8 cellular contexts compared by ENCODE assay signal in the genomic region with DNA sequence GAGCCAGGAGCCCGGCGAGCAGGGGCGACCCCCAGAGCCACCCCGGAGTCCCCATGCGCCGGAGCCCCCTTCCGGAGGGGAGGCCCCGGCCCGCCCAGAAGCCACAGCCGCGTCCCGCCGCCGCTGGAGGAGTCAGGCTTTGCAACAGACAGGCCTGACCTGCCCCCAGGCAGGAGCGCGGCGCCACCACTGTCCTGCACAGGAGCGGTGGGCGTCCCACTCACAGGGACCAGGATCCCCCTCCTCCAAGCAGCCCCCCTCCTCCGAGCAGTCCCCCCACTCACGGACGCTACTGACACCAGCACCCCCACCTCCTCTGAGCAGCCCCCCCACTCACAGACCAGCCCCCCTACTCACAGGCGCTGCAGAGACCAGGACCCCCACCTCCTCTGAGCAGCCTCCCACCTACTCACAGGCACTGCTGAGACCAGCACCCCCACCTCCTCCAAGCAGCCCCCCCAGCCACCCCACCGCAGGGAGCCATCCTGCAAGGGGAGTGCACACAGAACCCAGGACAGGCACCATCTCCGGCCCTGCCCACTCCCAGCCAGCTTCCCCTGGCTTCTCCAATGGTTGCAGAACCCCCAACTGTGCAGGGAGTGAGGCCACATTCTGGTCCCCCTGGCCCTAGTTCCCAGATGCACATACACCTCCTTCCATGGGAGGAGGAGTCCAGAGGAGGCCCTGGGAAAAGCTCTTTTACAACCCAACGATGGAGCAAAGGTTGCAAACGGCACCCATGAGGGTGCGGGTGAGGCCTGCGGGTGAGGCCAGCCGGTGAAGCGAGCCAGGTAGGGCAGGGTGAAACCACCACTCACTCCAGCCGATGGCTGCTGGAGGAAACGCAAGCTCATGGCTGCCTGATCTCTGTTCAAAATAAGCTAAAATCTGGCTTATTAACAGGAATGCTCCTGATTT.
DNase-seq lines count a peak whose midpoint lies in the region; ATAC-seq and TF ChIP-seq lines count a peak whose summit lies in the region.

No MANE protein-coding gene starts in this region.

- TF ChIP-seq CTCF in GM12864 (IDR thresholded peaks at IDR 0.05; ENCODE audit: low read depth, low read length, missing control alignments) = no peak
- TF ChIP-seq CTCF in fibroblast of mammary gland (conservative IDR thresholded peaks at IDR 0.05; ENCODE audit: control insufficient read depth, insufficient read depth, low read depth, low read length) = no peak
- TF ChIP-seq CTCF in neutrophil (IDR thresholded peaks at IDR 0.05) = no peak

- no peaks in the 10 kb centered on the region for H3K27me3 ChIP-seq in neutrophil

- H3K36me3 ChIP-seq in neutrophil = peaks cover 8% of the 10 kb centered on the region

- no peaks in the 10 kb centered on the region for H3K9me3 ChIP-seq in neutrophil

- no peak for DNase-seq in GM12864 (ENCODE audit: low read depth)
- peak; percentile 67 for DNase-seq in activated CD4-positive, alpha-beta T cell treated with anti-CD3 and anti-CD28 coated beads for 48 hours
- DNase-seq in fibroblast of mammary gland (ENCODE audit: low read depth) = no peak
- DNase-seq in NCI-H2227 treated with DMSO at 0.1 percent for 48 hours (lab: John Stamatoyannopoulos, UW) = no peak

- H3K27ac ChIP-seq in neutrophil = peak overlapping the region; percentile 97

- ATAC-seq in HG03354 (IDR thresholded peaks at IDR 0.05; ENCODE audit: poor library complexity, severe bottlenecking, unreplicated experiment) (peak; percentile 47), GM18517 (IDR thresholded peaks at IDR 0.05; ENCODE audit: unreplicated experiment) (no peak), GM18858 (IDR thresholded peaks at IDR 0.05; ENCODE audit: unreplicated experiment) (no peak)

- H3K4me1 ChIP-seq in neutrophil (ENCODE audit: control insufficient read depth in 1 of 2, insufficient read depth in 1 of 2, low read depth in 1 of 2, low read length in 1 of 2) = peaks cover 54 to 58% of the 10 kb centered on the region in 2 experiments

- H3K4me3 ChIP-seq in GM12864 (ENCODE audit: low read depth, low read length) (peak overlapping the region; percentile 67), fibroblast of mammary gland (ENCODE audit: control insufficient read depth, low read depth, low read length) (peak overlapping the region; percentile 70), neutrophil (ENCODE audit: low read depth in 1 of 2, low read length in 1 of 2) (peak overlapping the region; percentile 71 to 84)
